Comparison of ENCODE assay signal across 1 cellular context in the genomic region with DNA sequence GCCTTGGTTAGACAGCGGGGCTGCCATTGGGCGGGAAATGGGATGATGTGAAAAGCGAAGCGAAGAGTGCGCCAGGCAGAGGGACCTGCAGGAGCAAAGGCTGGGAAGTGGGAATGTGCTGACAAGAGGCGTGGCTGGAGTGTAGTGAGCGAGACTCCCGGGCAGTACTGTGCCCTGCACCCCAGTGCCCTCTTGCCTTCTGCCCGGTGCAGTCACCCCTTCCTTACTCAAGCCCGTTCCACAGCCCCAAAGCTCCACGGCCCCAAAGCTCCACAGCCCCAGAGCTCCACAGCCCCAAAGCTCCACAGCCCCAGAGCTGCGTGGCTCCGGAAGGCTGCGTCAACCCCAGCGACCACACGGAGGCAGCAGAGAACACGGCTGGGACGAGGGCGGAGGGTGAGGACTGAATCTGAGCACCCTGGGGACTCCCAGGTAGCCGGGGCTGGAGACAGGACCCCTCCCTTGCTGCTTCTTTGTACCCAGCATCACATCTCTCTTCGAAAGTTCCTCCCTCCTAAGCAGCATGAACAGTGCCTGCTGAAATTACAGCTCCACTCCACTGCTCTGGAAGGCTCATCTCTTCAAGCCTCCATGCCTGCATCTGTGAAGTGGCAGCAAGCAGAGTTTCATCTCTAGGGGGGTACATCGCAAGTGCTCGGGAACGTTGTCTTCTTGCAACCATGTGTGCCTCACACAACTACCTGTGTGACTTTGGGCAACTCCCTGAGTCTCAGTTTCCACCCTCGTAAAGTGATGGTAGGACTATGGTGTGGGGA.
TF ChIP-seq lines count a peak whose summit lies in the region.

No MANE protein-coding gene starts in this region.

TF ChIP-seq in K562, 482 proteins besides CTCF, POLR2A, EP300 and RAD21 (continued from another document):
- no peak for TF ChIP-seq CEBPG (CRISPR knock-in tag; IDR thresholded peaks at IDR 0.05)
- TF ChIP-seq CEBPG (tag; conservative IDR thresholded peaks at IDR 0.05 in 1 of 2, IDR thresholded peaks at IDR 0.05 in 1 of 2), result no peak
- TF ChIP-seq SIN3B (IDR thresholded peaks at IDR 0.05; ENCODE audit: low read depth), result no peak
- no peak for TF ChIP-seq ESRRB (CRISPR knock-in tag; IDR thresholded peaks at IDR 0.05; ENCODE audit: borderline replicate concordance)
- TF ChIP-seq RBM22 (IDR thresholded peaks at IDR 0.05; ENCODE audit: low read depth, low read length, poor library complexity, severe bottlenecking), result no peak
- TF ChIP-seq NR2C1 (IDR thresholded peaks at IDR 0.05), result no peak
- TF ChIP-seq NR2C1 (tag; IDR thresholded peaks at IDR 0.05), result no peak
- TF ChIP-seq CTBP1 (IDR thresholded peaks at IDR 0.05; ENCODE audit: borderline replicate concordance), result peak; percentile 44; the same call in 1 of the 2 replicates
- no peak for TF ChIP-seq ZBED1 (IDR thresholded peaks at IDR 0.05)
- peak; percentile 92 for TF ChIP-seq SMC3 (conservative IDR thresholded peaks at IDR 0.05; ENCODE audit: insufficient read depth, low read depth, low read length)
- TF ChIP-seq PTTG1 (tag; IDR thresholded peaks at IDR 0.05; ENCODE audit: low read depth), result no peak
- TF ChIP-seq TBL1XR1 (IDR thresholded peaks at IDR 0.05; ENCODE audit: low read length in 2 of 2), result no peak
- TF ChIP-seq SMAD1 (IDR thresholded peaks at IDR 0.05; ENCODE audit: low read depth, low read length, partially characterized antibody), result no peak
- TF ChIP-seq PRMT5 (CRISPR knock-in tag; IDR thresholded peaks at IDR 0.05), result no peak
- TF ChIP-seq SNAPC5 (CRISPR knock-in tag; IDR thresholded peaks at IDR 0.05), result no peak
- no peak for TF ChIP-seq POLR2AphosphoS5 (IDR thresholded peaks at IDR 0.05; ENCODE audit: control insufficient read depth, insufficient read depth, low read depth, low read length)
- TF ChIP-seq E2F6 (IDR thresholded peaks at IDR 0.05; ENCODE audit: borderline replicate concordance in 1 of 2, extremely low read depth in 1 of 2, insufficient read depth in 1 of 2, insufficient read length in 1 of 2, low read depth in 1 of 2, low read length in 1 of 2, poor library complexity in 1 of 2, severe bottlenecking in 1 of 2), result no peak
- no peak for TF ChIP-seq SNIP1 (IDR thresholded peaks at IDR 0.05; ENCODE audit: low read depth)
- TF ChIP-seq ZNF197 (CRISPR knock-in tag; IDR thresholded peaks at IDR 0.05; ENCODE audit: low read depth), result no peak
- TF ChIP-seq JUND (IDR thresholded peaks at IDR 0.05; ENCODE audit: borderline replicate concordance, low read depth, low read length), result peak; percentile 43; the same call in 1 of the 2 replicates
- no peak for TF ChIP-seq JUND (tag; IDR thresholded peaks at IDR 0.05; ENCODE audit: borderline replicate concordance, low read depth, low read length)
- TF ChIP-seq ELF2 (CRISPR knock-in tag; IDR thresholded peaks at IDR 0.05), result no peak
- TF ChIP-seq NFE2 (IDR thresholded peaks at IDR 0.05; ENCODE audit: low read depth), result no peak
- no peak for TF ChIP-seq PTBP1 (IDR thresholded peaks at IDR 0.05; ENCODE audit: low read depth, low read length)
- TF ChIP-seq KDM1A (IDR thresholded peaks at IDR 0.05), result no peak
- no peak for TF ChIP-seq ZNF431 (CRISPR knock-in tag; IDR thresholded peaks at IDR 0.05)
- TF ChIP-seq RFX5 (IDR thresholded peaks at IDR 0.05; ENCODE audit: low read depth, low read length), result no peak
- no peak for TF ChIP-seq CHD4 (IDR thresholded peaks at IDR 0.05; ENCODE audit: insufficient read depth, insufficient replicate concordance, low read depth, low read length, poor library complexity, severe bottlenecking)
- TF ChIP-seq, protein P1, sequence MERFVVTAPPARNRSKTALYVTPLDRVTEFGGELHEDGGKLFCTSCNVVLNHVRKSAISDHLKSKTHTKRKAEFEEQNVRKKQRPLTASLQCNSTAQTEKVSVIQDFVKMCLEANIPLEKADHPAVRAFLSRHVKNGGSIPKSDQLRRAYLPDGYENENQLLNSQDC (CRISPR knock-in tag; IDR thresholded peaks at IDR 0.05), result no peak
- TF ChIP-seq CBFB (CRISPR knock-in tag; IDR thresholded peaks at IDR 0.05), result 0 out of 2 replicates have a peak, but pooled peaks have one; percentile 86
- TF ChIP-seq RFX7 (CRISPR knock-in tag; IDR thresholded peaks at IDR 0.05), result no peak
- TF ChIP-seq STAG1 (CRISPR knock-in tag; IDR thresholded peaks at IDR 0.05; ENCODE audit: borderline replicate concordance), result peak; percentile 91; the same call in 1 of the 2 replicates
- TF ChIP-seq ZC3H8 (IDR thresholded peaks at IDR 0.05), result no peak
- TF ChIP-seq TEAD1 (CRISPR knock-in tag; IDR thresholded peaks at IDR 0.05), result 0 out of 4 replicates have a peak, but pooled peaks of 1 of the 2 experiments have one; percentile 51
- peak in 1 of 2 experiments; percentile 22; a peak in 1 of 4 replicates for TF ChIP-seq NRF1 (conservative IDR thresholded peaks at IDR 0.05 in 1 of 2, IDR thresholded peaks at IDR 0.05 in 1 of 2)
- no peak for TF ChIP-seq ZNF316 (IDR thresholded peaks at IDR 0.05)
- no peak for TF ChIP-seq SMARCE1 (IDR thresholded peaks at IDR 0.05)
- TF ChIP-seq MBD2 (IDR thresholded peaks at IDR 0.05; ENCODE audit: borderline replicate concordance, low read depth), result no peak
- TF ChIP-seq TRIM28 (IDR thresholded peaks at IDR 0.05), result no peak
- no peak for TF ChIP-seq MEF2A (IDR thresholded peaks at IDR 0.05; ENCODE audit: control insufficient read depth, low read depth, low read length)
- TF ChIP-seq ZNF23 (CRISPR knock-in tag; IDR thresholded peaks at IDR 0.05), result no peak
- TF ChIP-seq GTF2F1 (IDR thresholded peaks at IDR 0.05; ENCODE audit: low read depth, low read length), result no peak
- TF ChIP-seq GABPB1 (CRISPR knock-in tag; IDR thresholded peaks at IDR 0.05), result peak; percentile 44; the same call in 1 of the 2 replicates
- TF ChIP-seq ARID1B (IDR thresholded peaks at IDR 0.05), result no peak
- no peak for TF ChIP-seq C11orf30 (IDR thresholded peaks at IDR 0.05; ENCODE audit: low read depth)
- TF ChIP-seq GMEB1 (CRISPR knock-in tag; IDR thresholded peaks at IDR 0.05), result no peak
- TF ChIP-seq PHF21A (IDR thresholded peaks at IDR 0.05; ENCODE audit: borderline replicate concordance, low read depth), result no peak
- TF ChIP-seq EWSR1 (IDR thresholded peaks at IDR 0.05; ENCODE audit: borderline replicate concordance, low read depth, partially characterized antibody), result no peak
- TF ChIP-seq, protein P2, sequence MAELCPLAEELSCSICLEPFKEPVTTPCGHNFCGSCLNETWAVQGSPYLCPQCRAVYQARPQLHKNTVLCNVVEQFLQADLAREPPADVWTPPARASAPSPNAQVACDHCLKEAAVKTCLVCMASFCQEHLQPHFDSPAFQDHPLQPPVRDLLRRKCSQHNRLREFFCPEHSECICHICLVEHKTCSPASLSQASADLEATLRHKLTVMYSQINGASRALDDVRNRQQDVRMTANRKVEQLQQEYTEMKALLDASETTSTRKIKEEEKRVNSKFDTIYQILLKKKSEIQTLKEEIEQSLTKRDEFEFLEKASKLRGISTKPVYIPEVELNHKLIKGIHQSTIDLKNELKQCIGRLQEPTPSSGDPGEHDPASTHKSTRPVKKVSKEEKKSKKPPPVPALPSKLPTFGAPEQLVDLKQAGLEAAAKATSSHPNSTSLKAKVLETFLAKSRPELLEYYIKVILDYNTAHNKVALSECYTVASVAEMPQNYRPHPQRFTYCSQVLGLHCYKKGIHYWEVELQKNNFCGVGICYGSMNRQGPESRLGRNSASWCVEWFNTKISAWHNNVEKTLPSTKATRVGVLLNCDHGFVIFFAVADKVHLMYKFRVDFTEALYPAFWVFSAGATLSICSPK (IDR thresholded peaks at IDR 0.05; ENCODE audit: borderline replicate concordance), result no peak
